In the genomic region with DNA sequence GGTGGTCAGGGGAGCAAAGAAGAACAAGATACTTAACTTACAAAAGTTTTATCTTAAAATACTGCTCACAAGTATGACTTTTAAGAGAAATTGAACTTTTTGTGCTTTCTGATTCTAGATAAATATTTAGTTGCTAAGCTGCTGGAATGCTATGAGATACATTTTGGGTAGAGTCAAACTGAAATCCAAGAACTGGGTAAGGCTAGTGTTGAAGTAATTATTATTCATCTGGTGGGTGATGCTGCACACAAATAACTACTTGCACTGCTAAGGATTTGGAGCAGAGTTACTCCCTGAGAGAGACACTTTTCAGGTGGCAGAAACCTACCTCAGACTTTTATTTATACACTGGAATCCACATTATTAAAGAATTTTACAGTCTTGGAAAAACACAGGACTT, we compare ENCODE assay signal across 13 cellular contexts.
"Had no signal": no experiment of that assay in that cellular context is flagged by ENCODE, and none has a peak within 500 bp of the region (broad histone marks: within the 10 kb centered on the region; RNA-seq: fewer than 3 reads in every experiment).

No MANE protein-coding gene starts in this region.

- H3K9me3 ChIP-seq: sigmoid colon, testis had no signal

- H3K36me3 ChIP-seq: sigmoid colon had no signal

- H3K4me1 ChIP-seq: sigmoid colon had no signal

- H3K27ac ChIP-seq: sigmoid colon, testis had no signal

- DNase-seq: activated CD4-positive, alpha-beta T cell treated with anti-CD3 and anti-CD28 coated beads, Interleukin-2, amount 50 U/mL, for 4 hours; activated effector memory CD4-positive, alpha-beta T cell treated with anti-CD3 and anti-CD28 coated beads, Interleukin-2, amount 50 U/mL, for 16 hours; activated T-cell treated with anti-CD3 and anti-CD28 coated beads, Interleukin-2, amount 50 U/mL, for 24 hours; amniotic stem cell; effector memory CD8-positive, alpha-beta T cell; head of caudate nucleus; left colon; mammary epithelial cell; sigmoid colon; stimulated activated CD4-positive, alpha-beta T cell treated with anti-CD3 and anti-CD28 coated beads, Interleukin-2, amount 100 ng/mL, for 24 hours; stimulated activated naive CD4-positive, alpha-beta T cell treated with Interleukin-2 at 50 U/mL for 16 hours; testis had no signal

- H3K27me3 ChIP-seq: sigmoid colon, testis had no signal

- H3K4me3 ChIP-seq: sigmoid colon, testis had no signal

- ATAC-seq: activated CD4-positive, CD25-positive, alpha-beta regulatory T cell treated with anti-CD3 and anti-CD28 coated beads, Interleukin-2, amount 50 U/mL, for 24 hours; effector memory CD8-positive, alpha-beta T cell had no signal
